Comparison of ENCODE assay signal across 15 cellular contexts in genomic region chr17:49180998-49181635, GRCh38. TPM values are rescaled to one million over a fixed set of nuclear protein-coding genes. Genes with fewer than 3 reads are reported as not detected.
"Had no signal": no experiment of that assay in that cellular context is flagged by ENCODE, and none has a peak within 500 bp of the region (broad histone marks: within the 10 kb centered on the region; RNA-seq: fewer than 3 reads in every experiment).

No MANE protein-coding gene starts in this region.

- H3K27me3 Mint-ChIP-seq: activated naive CD4-positive, alpha-beta T cell treated with anti-CD3 and anti-CD28 coated beads, Interleukin-2, amount 50 U/mL, for 24 hours; naive thymus-derived CD8-positive, alpha-beta T cell; T-helper 17 cell had no signal

- H3K4me1 Mint-ChIP-seq: brain had no signal

- H3K4me3 ChIP-seq: heart left ventricle, lower lobe of right lung, tibial artery had no signal

- H3K36me3 Mint-ChIP-seq: brain had no signal

- H3K4me1 ChIP-seq: heart left ventricle, lower lobe of right lung, tibial artery had no signal

- H3K27ac Mint-ChIP-seq: activated CD4-positive, alpha-beta T cell treated with anti-CD3 and anti-CD28 coated beads, Interleukin-2, amount 10 ng/mL, durations not matched to agents 7 days and 5 days; brain; dendritic cell treated with granulocyte-macrophage colony-stimulating factor and Interleukin-4, amounts not matched to agents 40 ng/mL and 50 ng/mL, for 4 days; progenitor cell of endocrine pancreas; T-helper 17 cell had no signal

- H3K36me3 ChIP-seq: heart left ventricle, lower lobe of right lung, WERI-Rb-1 had no signal

- H3K4me3 Mint-ChIP-seq: activated CD4-positive, alpha-beta T cell treated with anti-CD3 and anti-CD28 coated beads, Interleukin-2, amount 10 ng/mL, durations not matched to agents 7 days and 5 days; activated naive CD4-positive, alpha-beta T cell treated with anti-CD3 and anti-CD28 coated beads, Interleukin-2, amount 50 U/mL, for 24 hours; brain; dendritic cell treated with granulocyte-macrophage colony-stimulating factor and Interleukin-4, amounts not matched to agents 40 ng/mL and 50 ng/mL, for 4 days; T-helper 17 cell had no signal

- H3K27ac ChIP-seq: heart left ventricle, lower lobe of right lung, tibial artery, WERI-Rb-1 had no signal

RNA-seq across cellular contexts. Expression of gene GNGT2, which starts 29.3 kb away (rescaled TPM):
- total RNA-seq: fibroblast of villous mesenchyme, osteocyte, progenitor cell of endocrine pancreas had no signal

RNA-seq across cellular contexts. Expression of gene ABI3, which starts 29.4 kb away (rescaled TPM):
- total RNA-seq: progenitor cell of endocrine pancreas had no signal

RNA-seq across cellular contexts. Expression of gene B4GALNT2, which starts 48.5 kb away (rescaled TPM):
- total RNA-seq: activated CD4-positive, alpha-beta T cell treated with anti-CD3 and anti-CD28 coated beads, Interleukin-2, amount 10 ng/mL, durations not matched to agents 7 days and 5 days; urinary bladder had no signal

RNA-seq across cellular contexts. Expression of gene PHOSPHO1, which starts 49.5 kb away (rescaled TPM):
- total RNA-seq: activated CD4-positive, alpha-beta T cell treated with anti-CD3 and anti-CD28 coated beads, Interleukin-2, amount 10 ng/mL, durations not matched to agents 7 days and 5 days; epithelial cell of proximal tubule; naive thymus-derived CD8-positive, alpha-beta T cell; osteocyte; progenitor cell of endocrine pancreas; T-helper 17 cell had no signal
